ENCODE assay signal across 8 cellular contexts in the genomic region with DNA sequence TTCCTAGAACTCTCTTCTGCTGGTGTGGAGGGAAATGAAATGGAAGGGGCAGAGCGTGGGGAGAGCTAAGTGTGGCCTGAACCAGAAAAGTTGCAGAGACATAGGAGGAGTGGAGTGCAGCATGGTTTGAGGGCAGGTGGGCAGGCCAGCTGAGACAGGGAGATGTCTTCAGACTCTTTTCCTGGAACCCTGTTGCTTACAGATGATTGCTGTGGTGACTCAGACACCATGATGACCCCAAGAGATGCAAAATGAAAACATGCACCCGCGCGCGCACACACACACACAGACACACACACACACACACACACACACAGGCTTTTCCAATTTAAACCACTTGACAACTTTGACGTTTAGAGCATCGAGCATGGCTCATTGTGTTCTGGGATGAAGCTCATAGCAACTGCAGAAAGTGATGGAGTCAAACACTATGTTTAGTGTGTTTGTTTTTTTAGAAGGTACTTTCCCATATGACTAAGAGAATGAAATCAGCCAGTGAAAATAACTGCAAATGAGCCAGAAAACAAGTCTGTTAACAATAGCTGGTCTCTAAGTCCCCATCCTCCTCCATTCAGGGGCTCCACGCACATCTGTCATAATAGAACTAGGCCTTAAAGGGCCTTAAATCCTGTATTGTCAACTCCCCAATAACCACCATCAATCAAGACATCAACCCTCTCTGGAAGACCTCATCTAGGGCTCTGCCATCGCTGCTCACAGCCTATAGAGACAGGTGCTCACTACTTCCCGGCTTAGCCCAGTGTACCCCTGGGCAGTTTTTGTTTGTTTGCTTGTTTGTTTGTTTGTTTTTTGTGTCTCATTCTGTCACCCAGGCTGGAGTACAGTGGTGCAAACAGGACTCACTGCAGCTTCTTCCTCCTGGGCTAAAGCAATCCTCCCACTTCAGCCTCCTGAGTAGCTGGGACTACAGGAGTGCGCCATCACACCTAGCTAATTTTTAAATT. TPM values are rescaled to one million over a fixed set of nuclear protein-coding genes. Genes with fewer than 3 reads are reported as not detected.
A peak's percentile ranks its signal among the peaks of the same experiment; 100 is the strongest.
DNase-seq lines count a peak whose midpoint lies in the region; ATAC-seq, FAIRE-seq and TF ChIP-seq lines count a peak whose summit lies in the region.

No MANE protein-coding gene starts in this region.

- no peak for TF ChIP-seq CTCF in gastroesophageal sphincter (IDR thresholded peaks at IDR 0.05)
- no peak for TF ChIP-seq CTCF in kidney (IDR thresholded peaks at IDR 0.05; ENCODE audit: borderline replicate concordance, extremely low read depth, insufficient read depth)

- H3K9ac ChIP-seq in kidney (ENCODE audit: low read length in 2 of 2) = no peak overlapping the region

- no peaks in the 10 kb centered on the region for H3K36me3 ChIP-seq in MG63
- peaks cover 0 to 6% of the 10 kb centered on the region in 2 donors for H3K36me3 ChIP-seq in gastroesophageal sphincter
- no peaks in the 10 kb centered on the region for H3K36me3 ChIP-seq in kidney (ENCODE audit: control insufficient read depth in 1 of 2, insufficient read depth in 2 of 2, low read length in 2 of 2)

- H3K27ac ChIP-seq in gastroesophageal sphincter (peak overlapping the region in 3 of 4 donors; percentile 41 to 56 (median 43)), kidney (ENCODE audit: low read depth in 2 of 2, low read length in 2 of 2) (no peak overlapping the region)

- no peak for TF ChIP-seq EP300 in gastroesophageal sphincter (IDR thresholded peaks at IDR 0.05)

- 60% methylated on average over 6 to 10 of the region's 11 CpGs for WGBS in gastroesophageal sphincter (ENCODE audit: low coverage in 1 of 2), 2 donors

- peak; percentile 11 for DNase-seq in DMS53 treated with DMSO at 0.1 percent for 48 hours (lab: John Stamatoyannopoulos, UW; ENCODE audit: unreplicated experiment)
- peak; percentile 36 for DNase-seq in MG63
- no peak for DNase-seq in NCI-H2081 (lab: John Stamatoyannopoulos, UW)
- no peak for DNase-seq in mucosa of gallbladder (ENCODE audit: low spot score)
- DNase-seq in SIG-M5 (lab: John Stamatoyannopoulos, UW) = no peak
- no peak for DNase-seq in kidney

- intact Hi-C loops in kidney (cut with DNase I) = no loop called here

- H3K27me3 ChIP-seq in MG63 = no peaks in the 10 kb centered on the region
- H3K27me3 ChIP-seq in gastroesophageal sphincter = no peaks in the 10 kb centered on the region

- ATAC-seq in GM21423 (IDR thresholded peaks at IDR 0.05; ENCODE audit: unreplicated experiment) (peak; percentile 57), gastroesophageal sphincter (peak; percentile 21)

- peaks cover 0 to 90% (median 3%) of the 10 kb centered on the region in 3 donors for H3K4me1 ChIP-seq in gastroesophageal sphincter
- no peaks in the 10 kb centered on the region for H3K4me1 ChIP-seq in kidney (ENCODE audit: control insufficient read depth in 1 of 2, insufficient read depth in 1 of 2, low read depth in 1 of 2, low read length in 2 of 2)

- TF ChIP-seq POLR2A in gastroesophageal sphincter (IDR thresholded peaks at IDR 0.05) = no peak

- FAIRE-seq in kidney (lab: Jason Lieb, UNC) = no peak

- no peak overlapping the region for H3K4me3 ChIP-seq in MG63
- H3K4me3 ChIP-seq in gastroesophageal sphincter = no peak overlapping the region
- no peak overlapping the region for H3K4me3 ChIP-seq in kidney (ENCODE audit: low read length in 2 of 2)

- H3K9me3 ChIP-seq in MG63 (no peaks in the 10 kb centered on the region), gastroesophageal sphincter (no peaks in the 10 kb centered on the region), kidney (ENCODE audit: control insufficient read depth in 1 of 2, low read length in 2 of 2) (peaks cover 0 to 2% of the 10 kb centered on the region in 2 donors)

RNA-seq across cellular contexts. Expression of gene TMOD1, which starts 9.6 kb away (rescaled TPM):
- 0.47 TPM in 1 of 2 replicates, not detected in the other for total RNA-seq in MG63 (2014; rRNA removed; shearing (Covaris generic); ENCODE audit: low replicate concordance)
- total RNA-seq in gastroesophageal sphincter (10 to 100 TPM; 38.6 to 99.6 (median 76.7) TPM), mucosa of gallbladder (11.4 TPM), kidney (14.9 TPM)
- 8.1 TPM for polyA plus RNA-seq in kidney (ENCODE audit: insufficient read depth, low read depth, low replicate concordance)

Comparison
In these comparisons a context has a peak if more than half of its experiments do, and no peak if none do; other contexts are left out.
1. DNase-seq: peak in DMS53 treated with DMSO at 0.1 percent for 48 hours (single experiment) and MG63 (single experiment); none in NCI-H2081 (0 of 2), mucosa of gallbladder (single experiment), SIG-M5 (single experiment) and kidney (single experiment).
2. H3K27ac ChIP-seq: peak in gastroesophageal sphincter (3 of 4); none in kidney (0 of 2).